Comparison of ENCODE assay signal across 8 cellular contexts in genomic region chr17:18712354-18712999, GRCh38. TPM values are rescaled to one million over a fixed set of nuclear protein-coding genes. Genes with fewer than 3 reads are reported as not detected.
A peak's percentile ranks its signal among the peaks of the same experiment; 100 is the strongest.
DNase-seq lines count a peak whose midpoint lies in the region; FAIRE-seq and TF ChIP-seq lines count a peak whose summit lies in the region.
"Not testable (repeated sequence)": the region's sequence is repeated elsewhere in the genome, so short reads cannot be mapped to it uniquely, and the experiment has no call there.

No MANE protein-coding gene starts in this region.

- H3K4me1 ChIP-seq in adipocyte (ENCODE audit: control insufficient read depth, insufficient read depth, low read length): not testable (repeated sequence)

- H3K9me3 ChIP-seq in adipocyte (ENCODE audit: control insufficient read depth, low read length): not testable (repeated sequence)

- H3K36me3 ChIP-seq in adipocyte (ENCODE audit: control insufficient read depth, insufficient read depth, low read length, severe bottlenecking): not testable (repeated sequence)

- peak; percentile 77 for FAIRE-seq in H54 (lab: Jason Lieb, UNC)

- not testable (repeated sequence) for H3K9ac ChIP-seq in adipocyte (ENCODE audit: low read length)

- not testable (repeated sequence) for H3K27me3 ChIP-seq in adipocyte (replicated peaks; ENCODE audit: control insufficient read depth, insufficient read depth, low read length)

- DNase-seq in AG09309 (ENCODE audit: low read depth); H54 (ENCODE audit: insufficient read length, low spot score): not testable (repeated sequence)
- DNase-seq in NCI-H446 treated with DMSO at 0.1 percent for 48 hours (lab: John Stamatoyannopoulos, UW) (peak; percentile 22), adipocyte (ENCODE audit: low read depth) (peak; percentile 82), fibroblast of the aortic adventitia (ENCODE audit: low read depth) (peak; percentile 75), mucosa of gallbladder (ENCODE audit: low spot score) (peak; percentile 72)
- DNase-seq in stimulated activated CD4-positive, alpha-beta T cell treated with anti-CD3 and anti-CD28 coated beads, TNF-alpha, amount 100 ng/mL, for 1 hour (ENCODE audit: low read depth in 3 of 3, low spot score in 1 of 3): peak; percentile 13 to 43 (median 26)

- not testable (repeated sequence) for TF ChIP-seq POLR2A in H54 (IDR thresholded peaks at IDR 0.05; ENCODE audit: low read depth, low read length)

- peak; percentile 53 for TF ChIP-seq CTCF in AG09309 (IDR thresholded peaks at IDR 0.05; ENCODE audit: control insufficient read depth, insufficient read depth, low read depth, low read length, missing control alignments)
- TF ChIP-seq CTCF in VCaP (conservative IDR thresholded peaks at IDR 0.05): peak; percentile 59
- TF ChIP-seq CTCF in fibroblast of the aortic adventitia (IDR thresholded peaks at IDR 0.05; ENCODE audit: insufficient read depth, low read length): peak; percentile 53

- not testable (repeated sequence) for H3K27ac ChIP-seq in VCaP

- not testable (repeated sequence) for H3K4me3 ChIP-seq in AG09309 (ENCODE audit: control insufficient read depth, low read depth, low read length); adipocyte (ENCODE audit: low read length); fibroblast of the aortic adventitia (ENCODE audit: low read depth, low read length)

RNA-seq across cellular contexts. Expression of gene FOXO3B, which starts 30.4 kb away (rescaled TPM):
- 3.4 and 5.4 TPM in 2 replicates for total RNA-seq in fibroblast of the aortic adventitia (ENCODE audit: low replicate concordance)
- 7.9 TPM for total RNA-seq in mucosa of gallbladder

RNA-seq across cellular contexts. Expression of gene FBXW10, which starts 31.4 kb away (rescaled TPM):
- total RNA-seq in fibroblast of the aortic adventitia (ENCODE audit: low replicate concordance): under 0.01 TPM in 1 of 2 replicates, not detected in the other
- 0.86 TPM for total RNA-seq in mucosa of gallbladder
